In genomic region chr19:41376998-41377365, GRCh38 we compare ENCODE assay signal across 6 cellular contexts. TPM values are rescaled to one million over a fixed set of nuclear protein-coding genes. Genes with fewer than 3 reads are reported as not detected.
A peak's percentile ranks its signal among the peaks of the same experiment; 100 is the strongest.
DNase-seq lines count a peak whose midpoint lies in the region; ATAC-seq and TF ChIP-seq lines count a peak whose summit lies in the region.

No MANE protein-coding gene starts in this region.

- H3K27ac ChIP-seq in skin epidermis, result peak overlapping the region in 18 of 21 experiments; percentile 10 to 88 (median 78)

- ATAC-seq in activated B cell treated with CpG ODN at 0.5 μM for 24 hours (ENCODE audit: low read depth) (no peak), esophagus mucosa (peak; percentile 68), GM21529 (IDR thresholded peaks at IDR 0.05; ENCODE audit: unreplicated experiment) (no peak)

- H3K27ac Mint-ChIP-seq in activated B cell treated with CpG ODN at 0.5 μM for 24 hours, result no peak overlapping the region

- H3K4me3 ChIP-seq in skin epidermis, result peak overlapping the region; percentile 34 to 65 (median 43)

- no peaks in the 10 kb centered on the region for H3K27me3 Mint-ChIP-seq in activated B cell treated with CpG ODN at 0.5 μM for 24 hours

- H3K36me3 Mint-ChIP-seq in activated B cell treated with CpG ODN at 0.5 μM for 24 hours (ENCODE audit: low read depth), result no peaks in the 10 kb centered on the region

- peaks cover 23% of the 10 kb centered on the region for H3K4me1 Mint-ChIP-seq in activated B cell treated with CpG ODN at 0.5 μM for 24 hours

- TF ChIP-seq CTCF in activated B cell treated with CpG ODN at 0.5 μM for 24 hours (IDR thresholded peaks at IDR 0.05), result no peak

- intact Hi-C loops in activated B cell treated with CpG ODN at 0.5 μM for 24 hours (cut with micrococcal nuclease), result no loop called here
- intact Hi-C loops in posterior vena cava (cut with DNase I), result no loop called here

- no peaks in the 10 kb centered on the region for H3K9me3 Mint-ChIP-seq in activated B cell treated with CpG ODN at 0.5 μM for 24 hours

- DNase-seq in activated B cell treated with CpG ODN at 0.5 μM for 24 hours, result no peak
- no peak for DNase-seq in posterior vena cava (ENCODE audit: low spot score)
- no peak for DNase-seq in SIG-M5 (lab: John Stamatoyannopoulos, UW)

- peak overlapping the region; percentile 52 for H3K4me3 Mint-ChIP-seq in activated B cell treated with CpG ODN at 0.5 μM for 24 hours

- POLR2A ChIA-PET in activated B cell treated with CpG ODN at 0.5 μM for 24 hours (lab: Charles Lee), result interaction anchor here (0.6 kb wide), 1 partner anchor 173 kb away, joined by 4 read pairs; no protein-coding TSS in a partner anchor

- CTCF ChIA-PET in activated B cell treated with CpG ODN at 0.5 μM for 24 hours (lab: Charles Lee), result no interaction called here

RNA-seq across cellular contexts. Expression of gene TMEM91, which starts 0.6 kb away (rescaled TPM):
- total RNA-seq in activated B cell treated with CpG ODN at 0.5 μM for 24 hours, result 3.7 and 4.6 TPM in 2 replicates
- total RNA-seq in esophagus mucosa, result 20.0 TPM
- 1 to 10 TPM; 6.4 to 8.3 TPM for total RNA-seq in posterior vena cava

RNA-seq across cellular contexts. Expression of gene B9D2, which starts 13.0 kb away (rescaled TPM):
- total RNA-seq in activated B cell treated with CpG ODN at 0.5 μM for 24 hours, result 11.7 and 14.2 TPM in 2 replicates
- total RNA-seq in esophagus mucosa, result 4.3 TPM
- 1 to 10 TPM; 3.7 to 4.2 TPM for total RNA-seq in posterior vena cava

RNA-seq across cellular contexts. Expression of gene EXOSC5, which starts 20.2 kb away (rescaled TPM):
- total RNA-seq in activated B cell treated with CpG ODN at 0.5 μM for 24 hours (30.1 and 31.6 TPM in 2 replicates), esophagus mucosa (15.7 TPM), posterior vena cava (1 to 10 TPM; 7.2 to 7.3 TPM)

RNA-seq across cellular contexts. Expression of gene BCKDHA, which starts 20.6 kb away (rescaled TPM):
- total RNA-seq in activated B cell treated with CpG ODN at 0.5 μM for 24 hours (22.2 and 25.2 TPM in 2 replicates), esophagus mucosa (49.3 TPM), posterior vena cava (10 to 100 TPM in 1 of 2 donors, 1 to 10 TPM in 1; 8.5 to 15.7 TPM)

RNA-seq across cellular contexts. Expression of gene TGFB1, which starts 23.3 kb away (rescaled TPM):
- total RNA-seq in activated B cell treated with CpG ODN at 0.5 μM for 24 hours (80.7 and 88.5 TPM in 2 replicates), esophagus mucosa (53.8 TPM), posterior vena cava (10 to 100 TPM; 43.8 to 61.5 TPM)
